In the genomic region with DNA sequence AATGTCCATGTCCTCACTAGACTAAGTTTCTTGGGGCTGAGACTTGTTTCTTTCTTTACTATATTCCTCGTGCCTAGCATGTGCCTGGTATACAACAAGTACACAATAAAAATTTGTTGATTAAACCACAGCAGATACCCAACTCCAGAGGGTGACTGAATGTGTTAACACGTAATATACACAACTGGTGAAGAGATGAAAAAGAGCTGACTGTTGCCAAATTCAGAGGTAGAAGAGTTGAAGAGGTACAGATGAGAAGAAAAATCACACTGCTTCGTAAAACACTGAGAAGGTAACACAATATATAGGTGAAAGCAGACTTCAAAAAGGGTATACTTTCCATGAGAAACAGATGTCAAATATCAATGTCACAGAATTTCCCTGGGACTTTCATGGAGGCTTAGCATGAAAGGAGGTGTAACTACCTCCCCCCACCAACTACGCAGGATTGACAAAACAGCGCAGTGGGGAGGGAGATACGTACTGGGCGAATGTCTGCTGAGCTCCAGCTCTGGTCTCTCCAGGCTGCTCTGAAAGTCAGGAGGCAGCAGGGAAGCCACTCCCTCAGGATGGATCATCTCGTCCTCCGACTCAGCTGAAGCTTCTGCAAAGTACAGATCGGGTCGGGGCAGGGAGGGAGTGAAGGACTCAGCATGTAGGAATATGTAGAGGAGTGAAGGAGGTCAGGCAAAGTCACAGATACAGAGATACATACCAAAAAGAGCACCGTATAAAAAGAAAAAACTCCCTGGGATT, we compare ENCODE assay signal across 20 cellular contexts. TPM values are rescaled to one million over a fixed set of nuclear protein-coding genes. Genes with fewer than 3 reads are reported as not detected.
"Had no signal": no experiment of that assay in that cellular context is flagged by ENCODE, and none has a peak within 500 bp of the region (broad histone marks: within the 10 kb centered on the region; RNA-seq: fewer than 3 reads in every experiment).

No MANE protein-coding gene starts in this region.

- H3K27ac ChIP-seq: breast epithelium, esophagus squamous epithelium, heart left ventricle had no signal

- H3K9me3 ChIP-seq: breast epithelium, esophagus squamous epithelium, heart left ventricle had no signal

- H3K27me3 Mint-ChIP-seq: naive thymus-derived CD8-positive, alpha-beta T cell; progenitor cell of endocrine pancreas had no signal

- DNase-seq: activated CD4-positive, alpha-beta T cell treated with anti-CD3 and anti-CD28 coated beads, Interleukin-2, amount 50 U/mL, for 48 hours; esophagus squamous epithelium; heart left ventricle; left colon; naive thymus-derived CD8-positive, alpha-beta T cell; nucleus accumbens; right cardiac atrium; SHP77 treated with DMSO at 0.1 percent for 48 hours; stimulated activated CD4-positive, alpha-beta T cell treated with anti-CD3 and anti-CD28 coated beads, Interleukin-1b, Interleukin-23, amount 100 ng/mL, for 48 hours; stimulated activated naive CD8-positive, alpha-beta T cell treated with anti-CD3 and anti-CD28 coated beads, Interleukin-15, Interleukin-2, amounts not matched to agents 100 U/mL and 50 U/mL, for 24 hours; T-helper 2 cell had no signal

- H3K27me3 ChIP-seq: breast epithelium, esophagus squamous epithelium, heart left ventricle had no signal

- H3K4me3 Mint-ChIP-seq: naive thymus-derived CD8-positive, alpha-beta T cell had no signal

- H3K4me3 ChIP-seq: breast epithelium, esophagus squamous epithelium, heart left ventricle had no signal

- H3K27ac Mint-ChIP-seq: progenitor cell of endocrine pancreas had no signal

- H3K9me3 Mint-ChIP-seq: activated naive CD4-positive, alpha-beta T cell treated with anti-CD3 and anti-CD28 coated beads, Interleukin-2, amount 50 U/mL, for 72 hours; naive thymus-derived CD8-positive, alpha-beta T cell had no signal

RNA-seq across cellular contexts. Expression of a gene that starts 15.1 kb away (rescaled TPM):
- total RNA-seq: activated naive CD4-positive, alpha-beta T cell treated with anti-CD3 and anti-CD28 coated beads, Interleukin-2, amount 50 U/mL, for 72 hours; breast epithelium; cerebellum; dermis microvascular lymphatic vessel endothelial cell; heart left ventricle; left colon; lung microvascular endothelial cell; mononuclear cell; naive thymus-derived CD8-positive, alpha-beta T cell; progenitor cell of endocrine pancreas; right cardiac atrium; temporal lobe had no signal
- polyA plus RNA-seq: aorta; heart left ventricle; naive thymus-derived CD8-positive, alpha-beta T cell; right cardiac atrium had no signal

RNA-seq across cellular contexts. Expression of a gene that starts 29.4 kb away (rescaled TPM):
- total RNA-seq: cerebellum, dermis microvascular lymphatic vessel endothelial cell, esophagus squamous epithelium, left colon, lung microvascular endothelial cell, progenitor cell of endocrine pancreas, right cardiac atrium, temporal lobe had no signal
- polyA plus RNA-seq: heart left ventricle, right cardiac atrium had no signal
